Comparison of ENCODE assay signal across 26 cellular contexts in the genomic region with DNA sequence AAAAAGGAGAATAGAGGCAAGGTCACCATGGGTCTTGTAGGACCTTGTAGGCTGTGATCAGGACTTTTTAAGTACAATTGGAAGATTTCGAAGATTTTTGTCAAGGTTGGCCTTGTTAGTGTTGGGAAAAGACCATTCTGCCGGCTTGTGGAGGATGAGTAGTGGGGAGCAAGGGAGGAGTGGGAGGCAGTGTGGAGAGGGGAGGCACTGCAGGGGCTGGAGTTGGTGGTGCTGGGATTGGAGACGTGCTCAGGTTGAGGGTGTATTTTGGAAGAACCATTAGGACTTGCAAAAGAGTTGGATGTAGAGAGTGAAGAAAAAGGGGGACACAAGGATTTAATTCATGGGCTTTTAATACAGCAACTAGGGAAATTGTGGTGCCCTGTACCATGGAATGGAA.
"Had no signal": no experiment of that assay in that cellular context is flagged by ENCODE, and none has a peak within 500 bp of the region (broad histone marks: within the 10 kb centered on the region; RNA-seq: fewer than 3 reads in every experiment).

No MANE protein-coding gene starts in this region.

- ATAC-seq: stimulated activated effector memory CD8-positive, alpha-beta T cell treated with anti-CD3 and anti-CD28 coated beads, Interleukin-12 subunit alpha, Interleukin-12 subunit beta, amount 100 ng/mL, for 72 hours; stimulated activated memory B cell treated with anti-CD40 and anti-IgM and Interleukin-4, amounts not matched to agents 10 μg/mL and 1 μg/mL and 100 μg/mL, for 72 hours; stimulated activated naive B cell treated with anti-CD40 and anti-IgM and Interleukin-4, amounts not matched to agents 10 μg/mL and 1 μg/mL and 100 μg/mL, for 72 hours; stimulated activated naive CD8-positive, alpha-beta T cell treated with anti-CD3 and anti-CD28 coated beads, Interleukin-15, amount 100 ng/mL, for 72 hours; stimulated activated naive CD8-positive, alpha-beta T cell treated with anti-CD3 and anti-CD28 coated beads, Interleukin-15, Interleukin-2, amounts not matched to agents 100 U/mL and 50 U/mL, for 24 hours; upper lobe of right lung had no signal

- H3K36me3 ChIP-seq: stomach, suprapubic skin, thoracic aorta, thyroid gland, tibial artery, tibial nerve, transverse colon, upper lobe of left lung, upper lobe of right lung, uterus, vagina had no signal

- H3K4me1 ChIP-seq: suprapubic skin, testis, thyroid gland, tibial artery, tibial nerve, transverse colon, upper lobe of left lung, upper lobe of right lung, uterus, vagina had no signal

- H3K9me3 ChIP-seq: stomach, suprapubic skin, testis, thoracic aorta, thyroid gland, tibial artery, tibial nerve, transverse colon, upper lobe of left lung, upper lobe of right lung, uterus, vagina had no signal

- H3K27me3 ChIP-seq: stomach, suprapubic skin, testis, thyroid gland, tibial artery, tibial nerve, transverse colon, upper lobe of left lung, upper lobe of right lung, uterus, vagina had no signal

- H3K27ac ChIP-seq: stomach, suprapubic skin, testis, thoracic aorta, thyroid gland, tibial artery, tibial nerve, transverse colon, upper lobe of left lung, upper lobe of right lung, uterus, vagina had no signal

- DNase-seq: stimulated activated CD4-positive, alpha-beta T cell treated with anti-CD3 and anti-CD28 coated beads, Interleukin-2, amount 100 ng/mL, for 48 hours; stimulated activated CD4-positive, alpha-beta T cell treated with anti-CD3 and anti-CD28 coated beads, Interleukin-4, amount 100 ng/mL, for 1 hour; stimulated activated CD4-positive, alpha-beta T cell treated with anti-CD3 and anti-CD28 coated beads, Interleukin-4, amount 100 ng/mL, for 24 hours; stimulated activated CD4-positive, alpha-beta T cell treated with anti-CD3 and anti-CD28 coated beads, Interleukin-4, amount 100 ng/mL, for 4 hours; stimulated activated CD8-positive, alpha-beta memory T cell treated with anti-CD3 and anti-CD28 coated beads, Interleukin-4, amount 100 ng/mL, for 48 hours; stimulated activated naive B cell treated with anti-CD40 and anti-IgM and Interleukin-4, amounts not matched to agents 10 μg/mL and 1 μg/mL and 100 μg/mL, for 72 hours; stimulated activated naive CD4-positive, alpha-beta T cell; stimulated activated naive CD4-positive, alpha-beta T cell treated with Interleukin-2 at 50 U/mL for 16 hours; stimulated activated naive CD8-positive, alpha-beta T cell treated with anti-CD3 and anti-CD28 coated beads, Interleukin-15, amount 100 ng/mL, for 72 hours; stimulated activated naive CD8-positive, alpha-beta T cell treated with anti-CD3 and anti-CD28 coated beads, Interleukin-15, Interleukin-2, amounts not matched to agents 100 U/mL and 50 U/mL, for 24 hours; stomach; substantia nigra; testis; thyroid gland; tibial artery; transverse colon; trophoblast cell; upper lobe of left lung; upper lobe of right lung; uterus had no signal

- H3K4me3 ChIP-seq: stomach, suprapubic skin, testis, thoracic aorta, thyroid gland, tibial artery, tibial nerve, transverse colon, upper lobe of left lung, upper lobe of right lung, uterus, vagina had no signal
